Comparison of ENCODE assay signal across 8 cellular contexts in the genomic region with DNA sequence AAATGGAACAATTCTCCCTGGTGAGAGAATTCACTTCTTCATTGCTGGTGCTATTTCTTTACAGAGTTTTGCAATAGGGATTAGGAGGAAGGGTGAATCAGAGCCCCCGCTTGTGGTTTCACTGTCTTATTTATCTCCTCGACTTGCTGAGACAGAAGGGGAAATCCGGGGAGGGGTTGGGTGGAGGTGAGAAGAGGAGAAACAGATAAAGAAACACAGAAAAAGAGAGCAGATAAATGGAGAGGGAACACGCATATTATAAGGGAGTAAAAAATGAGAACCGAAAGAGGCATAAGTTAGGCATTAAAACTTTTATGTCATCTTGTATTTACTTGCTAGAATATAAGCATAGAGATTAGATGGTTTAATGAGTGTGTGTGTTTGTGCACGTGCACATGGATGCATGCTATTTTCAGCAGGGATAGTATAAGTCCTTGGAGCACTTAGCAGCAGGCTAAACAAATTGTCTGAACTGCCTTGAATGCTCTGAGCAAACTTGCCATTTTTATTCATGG.
DNase-seq lines count a peak whose midpoint lies in the region; ATAC-seq and TF ChIP-seq lines count a peak whose summit lies in the region.

No MANE protein-coding gene starts in this region.

- H3K4me1 Mint-ChIP-seq in IgD-negative memory B cell, result peaks cover 10 to 30% (median 25%) of the 10 kb centered on the region in 3 donors

- peak; percentile 76 for DNase-seq in activated CD4-positive, alpha-beta T cell treated with anti-CD3 and anti-CD28 coated beads for 48 hours
- peak; percentile 51 for DNase-seq in epithelial cell of proximal tubule (ENCODE audit: low read depth)
- peak; percentile 28 to 62 for DNase-seq in stimulated activated CD8-positive, alpha-beta memory T cell treated with anti-CD3 and anti-CD28 coated beads, Interleukin-4, amount 100 ng/mL, for 4 hours (ENCODE audit: low read depth in 2 of 2, low spot score in 1 of 2)
- DNase-seq in left ventricle myocardium superior, result no peak
- no peak for DNase-seq in NCI-H526 treated with DMSO at 0.1 percent for 48 hours (lab: John Stamatoyannopoulos, UW)

- peak; percentile 80 for ATAC-seq in GM18909 (IDR thresholded peaks at IDR 0.05; ENCODE audit: poor library complexity, unreplicated experiment)
- ATAC-seq in GM21360 (IDR thresholded peaks at IDR 0.05; ENCODE audit: unreplicated experiment), result no peak
- ATAC-seq in left ventricle myocardium superior, result no peak

- intact Hi-C loops in left ventricle myocardium superior (cut with micrococcal nuclease), result no loop called here

- peak overlapping the region; percentile 0 to 81 (median 60) for H3K4me3 Mint-ChIP-seq in IgD-negative memory B cell

- H3K27me3 Mint-ChIP-seq in IgD-negative memory B cell, result peaks cover 2% of the 10 kb centered on the region

- no peak for TF ChIP-seq CTCF in epithelial cell of proximal tubule (conservative IDR thresholded peaks at IDR 0.05; ENCODE audit: low read depth, low read length)

- H3K9me3 Mint-ChIP-seq in IgD-negative memory B cell, result no peaks in the 10 kb centered on the region

- peaks cover 4% of the 10 kb centered on the region for H3K36me3 Mint-ChIP-seq in IgD-negative memory B cell

- peak overlapping the region; percentile 1 to 48 (median 28) for H3K27ac Mint-ChIP-seq in IgD-negative memory B cell

- H3K4me3 ChIP-seq in epithelial cell of proximal tubule (ENCODE audit: low read depth, low read length), result no peak overlapping the region

Comparison
In these comparisons a context has a peak if more than half of its experiments do, and no peak if none do; other contexts are left out.
1. DNase-seq: peak in activated CD4-positive, alpha-beta T cell treated with anti-CD3 and anti-CD28 coated beads for 48 hours (single experiment), epithelial cell of proximal tubule (single experiment) and stimulated activated CD8-positive, alpha-beta memory T cell treated with anti-CD3 and anti-CD28 coated beads, Interleukin-4, amount 100 ng/mL, for 4 hours (2 of 2); none in left ventricle myocardium superior (single experiment) and NCI-H526 treated with DMSO at 0.1 percent for 48 hours (single experiment).